14 cellular contexts compared by ENCODE assay signal in genomic region chr10:5559642-5560141, GRCh38. TPM values are rescaled to one million over a fixed set of nuclear protein-coding genes. Genes with fewer than 3 reads are reported as not detected.
A peak's percentile ranks its signal among the peaks of the same experiment; 100 is the strongest.
DNase-seq lines count a peak whose midpoint lies in the region; ATAC-seq and TF ChIP-seq lines count a peak whose summit lies in the region.
"Had no signal": no experiment of that assay in that cellular context is flagged by ENCODE, and none has a peak within 500 bp of the region (broad histone marks: within the 10 kb centered on the region; RNA-seq: fewer than 3 reads in every experiment).

No MANE protein-coding gene starts in this region.

- ATAC-seq in activated T-cell treated with anti-CD3 and anti-CD28 coated beads, Interleukin-2, amount 50 U/mL, for 72 hours (replicated peaks in 1 of 2), result no peak
- ATAC-seq in HG02938 (IDR thresholded peaks at IDR 0.05; ENCODE audit: unreplicated experiment), result no peak
- ATAC-seq: left colon, psoas muscle had no signal

- H3K23ac ChIP-seq in neuronal stem cell (ENCODE audit: low read depth, low read length, poor library complexity), result no peak overlapping the region

- BruUV-seq in mammary epithelial cell (replicated peaks; lab: Mats Ljungman, UMichigan), result no TSS peak

- peak overlapping the region; percentile 63 for H3K4me3 Mint-ChIP-seq in HFFc6
- no peak overlapping the region for H3K4me3 Mint-ChIP-seq in activated T-cell treated with anti-CD3 and anti-CD28 coated beads, Interleukin-2, amount 50 U/mL, for 72 hours
- H3K4me3 Mint-ChIP-seq: activated CD4-positive, alpha-beta memory T cell treated with anti-CD3 and anti-CD28 coated beads, Interleukin-2, amount 10 ng/mL, durations not matched to agents 7 days and 5 days had no signal

- H2BK120ac ChIP-seq in neuronal stem cell (ENCODE audit: low read depth, low read length), result no peak overlapping the region

- H3K4me2 ChIP-seq in mammary epithelial cell (ENCODE audit: insufficient read depth, low read depth, low read length), result no peak overlapping the region
- H3K4me2 ChIP-seq in neuronal stem cell (ENCODE audit: insufficient read depth, low read length, poor library complexity, severe bottlenecking), result no peak overlapping the region

- H3K27me3 ChIP-seq in AG04450 (ENCODE audit: control insufficient read depth, insufficient read depth, low read length) (no peaks in the 10 kb centered on the region), mammary epithelial cell (ENCODE audit: insufficient read depth, low read length) (no peaks in the 10 kb centered on the region), neuronal stem cell (ENCODE audit: control insufficient read depth in 3 of 3, insufficient read depth in 3 of 3, low read depth in 1 of 3, low read length in 3 of 3) (no peaks in the 10 kb centered on the region)
- H3K27me3 ChIP-seq: upper lobe of left lung had no signal

- peak overlapping the region; percentile 88 for H3K27ac Mint-ChIP-seq in HFFc6
- no peak overlapping the region for H3K27ac Mint-ChIP-seq in activated T-cell treated with anti-CD3 and anti-CD28 coated beads, Interleukin-2, amount 50 U/mL, for 72 hours
- H3K27ac Mint-ChIP-seq: activated CD4-positive, alpha-beta memory T cell treated with anti-CD3 and anti-CD28 coated beads, Interleukin-2, amount 10 ng/mL, durations not matched to agents 7 days and 5 days had no signal

- no peaks in the 10 kb centered on the region for H3K79me1 ChIP-seq in neuronal stem cell (ENCODE audit: low read depth, low read length)

- H2AK5ac ChIP-seq in neuronal stem cell (ENCODE audit: low read depth, low read length), result no peak overlapping the region

- H3K4me1 Mint-ChIP-seq in HFFc6 (ENCODE audit: low read depth), result peaks cover 55% of the 10 kb centered on the region
- H3K4me1 Mint-ChIP-seq in activated T-cell treated with anti-CD3 and anti-CD28 coated beads, Interleukin-2, amount 50 U/mL, for 72 hours (ENCODE audit: low read depth), result peaks cover 36% of the 10 kb centered on the region

- H3K36me3 Mint-ChIP-seq in HFFc6 (ENCODE audit: low read depth), result no peaks in the 10 kb centered on the region
- H3K36me3 Mint-ChIP-seq in activated T-cell treated with anti-CD3 and anti-CD28 coated beads, Interleukin-2, amount 50 U/mL, for 72 hours (ENCODE audit: insufficient read depth in 2 of 2), result no peaks in the 10 kb centered on the region

- no peaks in the 10 kb centered on the region for H3K79me2 ChIP-seq in mammary epithelial cell (ENCODE audit: insufficient read depth, low read length)

- TF ChIP-seq CTCF in AG04450 (IDR thresholded peaks at IDR 0.05; ENCODE audit: low read depth, low read length), result no peak
- no peak for TF ChIP-seq CTCF in HFFc6 (IDR thresholded peaks at IDR 0.05)
- TF ChIP-seq CTCF in mammary epithelial cell (conservative IDR thresholded peaks at IDR 0.05 in 1 of 2, IDR thresholded peaks at IDR 0.05 in 1 of 2; ENCODE audit: extremely low read depth in 1 of 2, insufficient read depth in 1 of 2, low read depth in 1 of 2, low read length in 2 of 2), result no peak

- H2AFZ ChIP-seq in mammary epithelial cell (ENCODE audit: low read depth, low read length) (peak overlapping the region; percentile 46), neuronal stem cell (ENCODE audit: low read length) (no peak overlapping the region)

- H3K9ac ChIP-seq in mammary epithelial cell (ENCODE audit: insufficient read depth, low read length), result no peak overlapping the region
- no peak overlapping the region for H3K9ac ChIP-seq in neuronal stem cell (ENCODE audit: low read depth, low read length, poor library complexity)

- CTCF ChIA-PET in AG04450 (lab: Charles Lee), result interaction anchor here (0.5 to 1.5 kb wide), 3 partner anchors 11 to 125 kb away, joined by 3 to 4 read pairs (median 3); no protein-coding TSS in a partner anchor
- CTCF ChIA-PET in mammary epithelial cell (lab: Charles Lee; ENCODE audit: low non-redundant PET), result no interaction called here

- dilution Hi-C loops in mammary epithelial cell (cut with HindIII; ENCODE audit: low sequenced_read_pairs), result no loop called here

- H2BK5ac ChIP-seq in neuronal stem cell (ENCODE audit: low read length), result no peak overlapping the region

- 58% methylated on average over 9 of the region's 9 CpGs for whole genome bisulfite sequencing in mammary epithelial cell (ENCODE audit: low coverage, missing lambda C conversion rate)
- no CpG with 5 or more reads among the region's 9 CpGs for WGBS in neuronal stem cell (ENCODE audit: extremely low coverage in 2 of 2, insufficient read length in 2 of 2, insufficient replicate concordance in 1 of 2), 2 donors

- in situ Hi-C loops in mammary epithelial cell (cut with MboI; ENCODE audit: low sequenced_read_pairs in 2 of 2), result no loop called here

- H3K4me1 ChIP-seq in mammary epithelial cell (ENCODE audit: insufficient read depth, low read length) (peaks cover 23% of the 10 kb centered on the region), neuronal stem cell (ENCODE audit: control insufficient read depth in 2 of 2, insufficient read depth in 1 of 2, low read depth in 1 of 2, low read length in 2 of 2) (peaks cover 4 to 10% of the 10 kb centered on the region in 2 donors)
- H3K4me1 ChIP-seq: psoas muscle had no signal

- H3K27me3 Mint-ChIP-seq in HFFc6 (ENCODE audit: insufficient read depth), result peaks cover 3% of the 10 kb centered on the region
- H3K27me3 Mint-ChIP-seq in activated T-cell treated with anti-CD3 and anti-CD28 coated beads, Interleukin-2, amount 50 U/mL, for 72 hours (ENCODE audit: low read depth), result peaks cover 16% of the 10 kb centered on the region

- H4K91ac ChIP-seq in neuronal stem cell (ENCODE audit: low read depth, low read length, poor library complexity), result no peak overlapping the region

- no peaks in the 10 kb centered on the region for H4K20me1 ChIP-seq in mammary epithelial cell (ENCODE audit: insufficient read depth, low read length)

- H3K4ac ChIP-seq in neuronal stem cell (ENCODE audit: low read length), result no peak overlapping the region

- no peak overlapping the region for H4K8ac ChIP-seq in neuronal stem cell (ENCODE audit: low read depth, low read length)

- H3K4me3 ChIP-seq in AG04450 (ENCODE audit: low read depth, low read length), result no peak overlapping the region
- no peak overlapping the region for H3K4me3 ChIP-seq in mammary epithelial cell (replicated peaks in 1 of 3; ENCODE audit: insufficient read depth in 1 of 3, low read depth in 2 of 3, low read length in 3 of 3)
- no peak overlapping the region for H3K4me3 ChIP-seq in neuronal stem cell (ENCODE audit: low read length in 2 of 2)
- H3K4me3 ChIP-seq: psoas muscle, upper lobe of left lung had no signal

- peak overlapping the region; percentile 52 for H3K27ac ChIP-seq in AG04450 (ENCODE audit: low read depth, low read length)
- no peak overlapping the region for H3K27ac ChIP-seq in mammary epithelial cell (ENCODE audit: insufficient read depth, low read depth, low read length)
- H3K27ac ChIP-seq in neuronal stem cell (replicated peaks; ENCODE audit: low read length), result no peak overlapping the region
- H3K27ac ChIP-seq: psoas muscle, upper lobe of left lung had no signal

- H3K36me3 ChIP-seq in mammary epithelial cell (ENCODE audit: insufficient read depth, low read length), result no peaks in the 10 kb centered on the region
- H3K36me3 ChIP-seq in neuronal stem cell (replicated peaks in 1 of 2; ENCODE audit: control insufficient read depth in 2 of 2, insufficient read depth in 2 of 2, low read length in 2 of 2), result no peaks in the 10 kb centered on the region
- H3K36me3 ChIP-seq: upper lobe of left lung had no signal

- H3K18ac ChIP-seq in neuronal stem cell (ENCODE audit: low read length), result no peak overlapping the region

- POLR2A ChIA-PET in AG04450 (lab: Yijun Ruan, JAX), result interaction anchor here (0.6 to 3.0 kb wide), 2 partner anchors 11 to 113 kb away, joined by 4 to 13 read pairs; no protein-coding TSS in a partner anchor

- H3K14ac ChIP-seq in neuronal stem cell (ENCODE audit: low read length), result no peak overlapping the region

- no peaks in the 10 kb centered on the region for H3K9me3 Mint-ChIP-seq in HFFc6
- no peaks in the 10 kb centered on the region for H3K9me3 Mint-ChIP-seq in activated T-cell treated with anti-CD3 and anti-CD28 coated beads, Interleukin-2, amount 50 U/mL, for 72 hours
- H3K9me3 Mint-ChIP-seq: activated CD4-positive, alpha-beta memory T cell treated with anti-CD3 and anti-CD28 coated beads, Interleukin-2, amount 10 ng/mL, durations not matched to agents 7 days and 5 days had no signal

- peaks cover 3% of the 10 kb centered on the region; the same call in 1 of the 2 replicates for H3K9me3 ChIP-seq in AG04450 (ENCODE audit: control insufficient read depth, insufficient read depth, low read length)
- H3K9me3 ChIP-seq in mammary epithelial cell (replicated peaks; ENCODE audit: insufficient read depth, low read length), result no peaks in the 10 kb centered on the region
- H3K9me3 ChIP-seq in neuronal stem cell (replicated peaks in 1 of 2; ENCODE audit: control insufficient read depth in 2 of 2, insufficient read depth in 1 of 2, low read depth in 1 of 2, low read length in 2 of 2), result no peaks in the 10 kb centered on the region
- H3K9me3 ChIP-seq: psoas muscle, upper lobe of left lung had no signal

- intact Hi-C loops in mammary epithelial cell (cut with micrococcal nuclease), result no loop called here

- H2BK15ac ChIP-seq in neuronal stem cell (ENCODE audit: low read length), result no peak overlapping the region

- H2BK12ac ChIP-seq in neuronal stem cell (ENCODE audit: low read length), result no peak overlapping the region

- DNase-seq in AG04450 (ENCODE audit: low read depth, low spot score) (no peak), HFFc6 (peak; percentile 73), mammary epithelial cell (no peak), mesenteric fat pad (ENCODE audit: low spot score) (peak; percentile 33), neuronal stem cell (ENCODE audit: low spot score) (no peak)
- no peak for DNase-seq in central memory CD4-positive, alpha-beta T cell
- no peak for DNase-seq in activated T-cell treated with anti-CD3 and anti-CD28 coated beads, Interleukin-2, amount 50 U/mL, for 72 hours
- DNase-seq: activated CD4-positive, alpha-beta memory T cell treated with anti-CD3 and anti-CD28 coated beads, Interleukin-2, amount 10 ng/mL, durations not matched to agents 7 days and 5 days; NCI-H524; psoas muscle had no signal

RNA-seq across cellular contexts. Expression of gene CALML3, which starts 34.9 kb away (rescaled TPM):
- polyA plus RNA-seq in AG04450 (2011; rRNA removed) (not detected in 2 replicates), mammary epithelial cell (42.3 TPM)
- not detected in 2 replicates for polyA minus RNA-seq in AG04450 (2011; rRNA and poly(A)+ RNA removed)
- total RNA-seq in HFFc6 (2021; fragmentation: NEBNext Ultra II Directional; extraction: Animal tissue kit (Norgen Biotek cat#: 25700)), result not detected
- total RNA-seq in mammary epithelial cell (100 to 1,000 TPM; 173 to 704 TPM), mesenteric fat pad (not detected)
- 6.0 TPM for polyA minus RNA-seq in mammary epithelial cell
- not detected for total RNA-seq in activated T-cell treated with anti-CD3 and anti-CD28 coated beads, Interleukin-2, amount 50 U/mL, for 72 hours
- not detected for polyA plus RNA-seq in neuronal stem cell (2013, experiment 1 of 2)
- polyA plus RNA-seq in neuronal stem cell (2013, experiment 2 of 2), result not detected
- total RNA-seq: activated CD4-positive, alpha-beta memory T cell treated with anti-CD3 and anti-CD28 coated beads, Interleukin-2, amount 10 ng/mL, durations not matched to agents 7 days and 5 days; epithelial cell of proximal tubule; psoas muscle; upper lobe of left lung had no signal

Comparison
In these comparisons a context has a peak if more than half of its experiments do, and no peak if none do; other contexts are left out.
1. DNase-seq: peak in HFFc6 (single experiment) and mesenteric fat pad (single experiment); none in AG04450 (single experiment), mammary epithelial cell (single experiment), central memory CD4-positive, alpha-beta T cell (single experiment), activated T-cell treated with anti-CD3 and anti-CD28 coated beads, Interleukin-2, amount 50 U/mL, for 72 hours (0 of 2) and neuronal stem cell (single experiment).
2. RNA of gene CALML3, which starts 34.9 kb away (total RNA-seq): 173 to 704 TPM in mammary epithelial cell; not detected in HFFc6, not detected in mesenteric fat pad (single experiment) and not detected in activated T-cell treated with anti-CD3 and anti-CD28 coated beads, Interleukin-2, amount 50 U/mL, for 72 hours; every median in the first group is over 100 times any median in the second.